In genomic region chr11:14357843-14358728, GRCh38 we compare ENCODE assay signal across 8 cellular contexts. TPM values are rescaled to one million over a fixed set of nuclear protein-coding genes. Genes with fewer than 3 reads are reported as not detected.
DNase-seq lines count a peak whose midpoint lies in the region; ATAC-seq, FAIRE-seq and TF ChIP-seq lines count a peak whose summit lies in the region.

No MANE protein-coding gene starts in this region.

- peaks cover 46% of the 10 kb centered on the region for H3F3A ChIP-seq in SU-DHL-6 (ENCODE audit: insufficient read depth)

- H3K9me3 ChIP-seq in SU-DHL-6 (ENCODE audit: insufficient read depth, low read length) (no peaks in the 10 kb centered on the region), iPS-15b (ENCODE audit: control insufficient read depth, insufficient read depth, low read length) (no peaks in the 10 kb centered on the region), small intestine (ENCODE audit: control insufficient read depth, low read depth) (no peaks in the 10 kb centered on the region)

- no peaks in the 10 kb centered on the region for H3K9me2 ChIP-seq in SU-DHL-6 (replicated peaks; ENCODE audit: insufficient read depth, low read length)

- H3K36me3 ChIP-seq in SU-DHL-6 (ENCODE audit: low read length) (no peaks in the 10 kb centered on the region), iPS-15b (ENCODE audit: control insufficient read depth, insufficient read depth, low read length) (no peaks in the 10 kb centered on the region), small intestine (ENCODE audit: control insufficient read depth in 2 of 2, insufficient read depth in 2 of 2, low read length in 2 of 2) (no peaks in the 10 kb centered on the region)

- no peak overlapping the region for H2AFZ ChIP-seq in SU-DHL-6 (ENCODE audit: low read depth, low read length, severe bottlenecking)

- peaks cover 15% of the 10 kb centered on the region for H3K4me1 ChIP-seq in iPS-15b (ENCODE audit: control insufficient read depth, insufficient read depth, low read length)
- H3K4me1 ChIP-seq in small intestine (ENCODE audit: control insufficient read depth in 2 of 2, insufficient read depth in 1 of 2, low read depth in 1 of 2, low read length in 1 of 2) = peaks cover 0 to 2% of the 10 kb centered on the region in 2 donors

- WGBS in small intestine, 3 donors = 0 to 1% (median 0%) methylated on average over 38 to 74 of the region's 74 CpGs

- peaks cover 4% of the 10 kb centered on the region; the same call in 1 of the 2 replicates for H4K20me1 ChIP-seq in SU-DHL-6 (ENCODE audit: low read depth, low read length)

- H3K9ac ChIP-seq in SU-DHL-6 (ENCODE audit: low read length) (peak overlapping the region; percentile 89), iPS-15b (ENCODE audit: low read depth, low read length) (peak overlapping the region; percentile 71)

- TF ChIP-seq CTCF in SU-DHL-6 (IDR thresholded peaks at IDR 0.05; ENCODE audit: insufficient read depth, low read length, poor library complexity, severe bottlenecking) (no peak), astrocyte of the cerebellum (IDR thresholded peaks at IDR 0.05; ENCODE audit: low read depth, low read length, missing control alignments) (no peak)

- H3K79me2 ChIP-seq in SU-DHL-6 (ENCODE audit: insufficient read depth, low read length) = peaks cover 57% of the 10 kb centered on the region

- in situ Hi-C loops in astrocyte of the cerebellum (cut with HindIII; ENCODE audit: low sequenced_read_pairs) = no loop called here

- H3K4me2 ChIP-seq in SU-DHL-6 (ENCODE audit: low read depth, low read length, poor library complexity, severe bottlenecking) = peak overlapping the region; percentile 63

- peak; percentile 38 for ATAC-seq in GM19438 (IDR thresholded peaks at IDR 0.05; ENCODE audit: low read depth, unreplicated experiment)
- ATAC-seq in HG03460 (IDR thresholded peaks at IDR 0.05; ENCODE audit: unreplicated experiment) = peak; percentile 36

- DNase-seq in COR-L47 (lab: John Stamatoyannopoulos, UW) (peak; percentile 16), astrocyte of the cerebellum (ENCODE audit: low read depth) (peak; percentile 20), small intestine (peak; percentile 69), GM19240 (ENCODE audit: insufficient read length, low spot score) (no peak)

- H3K27me3 ChIP-seq in SU-DHL-6 (ENCODE audit: low read length) (no peaks in the 10 kb centered on the region), iPS-15b (ENCODE audit: control insufficient read depth, insufficient read depth, low read length) (no peaks in the 10 kb centered on the region), small intestine (ENCODE audit: control insufficient read depth in 2 of 2, insufficient read depth in 2 of 2, low read length in 2 of 2) (no peaks in the 10 kb centered on the region)

- no peak for FAIRE-seq in small intestine (lab: Jason Lieb, UNC)

- H3K4me3 ChIP-seq in SU-DHL-6 (ENCODE audit: insufficient read depth, low read length, poor library complexity, severe bottlenecking) = peak overlapping the region; percentile 69
- H3K4me3 ChIP-seq in astrocyte of the cerebellum (ENCODE audit: low read depth, low read length) = peak overlapping the region; percentile 81
- peak overlapping the region; percentile 73 for H3K4me3 ChIP-seq in iPS-15b (ENCODE audit: low read depth, low read length)
- H3K4me3 ChIP-seq in small intestine (ENCODE audit: low read depth in 1 of 2, low read length in 2 of 2) = peak overlapping the region; percentile 86 to 88

- H3K27ac ChIP-seq in SU-DHL-6 (ENCODE audit: low read depth, low read length) (peak overlapping the region; percentile 88), small intestine (ENCODE audit: low read depth in 1 of 2, low read length in 1 of 2) (peak overlapping the region; percentile 86 to 89)

RNA-seq across cellular contexts. Expression of gene RRAS2, which starts 0.9 kb away (rescaled TPM):
- 10 to 100 TPM; 16.1 to 39.8 (median 32.7) TPM for polyA plus RNA-seq in small intestine
